14 cellular contexts compared by ENCODE assay signal in the genomic region with DNA sequence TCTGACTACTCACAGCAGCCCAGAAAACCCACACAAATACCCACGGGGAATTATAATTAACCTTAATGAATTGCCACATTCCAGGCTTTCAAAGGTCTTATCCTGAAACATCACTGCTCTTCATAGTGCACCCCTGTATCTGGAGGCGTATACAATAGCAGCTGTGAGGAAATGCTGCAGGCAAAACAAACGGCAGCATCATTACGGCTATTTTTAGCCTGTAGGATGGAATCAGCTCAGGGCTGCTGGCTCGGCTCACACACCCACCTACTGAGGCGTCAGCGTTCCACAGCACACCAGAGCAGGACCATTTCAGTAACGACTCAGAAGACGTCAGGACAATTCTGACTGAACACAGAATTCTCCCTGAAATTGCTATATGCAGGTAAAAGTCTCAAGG.
DNase-seq lines count a peak whose midpoint lies in the region; FAIRE-seq and TF ChIP-seq lines count a peak whose summit lies in the region.
"Had no signal": no experiment of that assay in that cellular context is flagged by ENCODE, and none has a peak within 500 bp of the region (broad histone marks: within the 10 kb centered on the region; RNA-seq: fewer than 3 reads in every experiment).

No MANE protein-coding gene starts in this region.

- POLR2A ChIA-PET in MCF 10A (lab: Yijun Ruan, JAX) = no interaction called here

- CTCF ChIA-PET in MCF 10A (lab: Yijun Ruan, JAX) = no interaction called here

- no peak for TF ChIP-seq POLR2A in breast epithelium (IDR thresholded peaks at IDR 0.05)

- no peaks in the 10 kb centered on the region for H3K4me1 ChIP-seq in breast epithelium
- H3K4me1 ChIP-seq: left lung, transverse colon had no signal

- no peaks in the 10 kb centered on the region for H3K36me3 Mint-ChIP-seq in MCF 10A (ENCODE audit: insufficient read depth, unreplicated experiment)

- H3K36me3 ChIP-seq in breast epithelium = no peaks in the 10 kb centered on the region
- H3K36me3 ChIP-seq: left lung, transverse colon had no signal

- no peak overlapping the region for H3K27ac ChIP-seq in breast epithelium
- H3K27ac ChIP-seq: left lung had no signal

- peaks cover 6% of the 10 kb centered on the region for H3K4me1 Mint-ChIP-seq in MCF 10A (ENCODE audit: insufficient read depth, unreplicated experiment)

- no peak overlapping the region for H3K4me3 Mint-ChIP-seq in MCF 10A (ENCODE audit: unreplicated experiment)
- H3K4me3 Mint-ChIP-seq: activated T-cell treated with anti-CD3 and anti-CD28 coated beads, Interleukin-2, amount 50 U/mL, for 72 hours had no signal

- H3K27ac Mint-ChIP-seq in MCF 10A (ENCODE audit: low read depth, unreplicated experiment) = no peak overlapping the region
- H3K27ac Mint-ChIP-seq: activated T-cell treated with anti-CD3 and anti-CD28 coated beads, Interleukin-2, amount 50 U/mL, for 72 hours had no signal

- TF ChIP-seq CTCF in MCF 10A (IDR thresholded peaks at IDR 0.05; ENCODE audit: unreplicated experiment) (no peak), breast epithelium (IDR thresholded peaks at IDR 0.05) (no peak), WI38 (IDR thresholded peaks at IDR 0.05; ENCODE audit: low read depth, low read length) (no peak)

- H3K9me3 Mint-ChIP-seq in MCF 10A (ENCODE audit: unreplicated experiment) = no peaks in the 10 kb centered on the region

- FAIRE-seq in urothelium cell line (lab: Jason Lieb, UNC) = peak; percentile 90
- FAIRE-seq: GM12878 had no signal

- DNase-seq in MCF 10A (ENCODE audit: unreplicated experiment) (peak; percentile 22), breast epithelium (ENCODE audit: low spot score in 2 of 2) (no peak), kidney tubule cell (ENCODE audit: low spot score) (peak; percentile 2), urothelium cell line (ENCODE audit: low spot score) (peak; percentile 48), NCI-H524 (lab: John Stamatoyannopoulos, UW) (no peak), NOMO-1 treated with dmso at 0.1 percent for 144 hours (lab: John Stamatoyannopoulos, UW; ENCODE audit: unreplicated experiment) (no peak)
- DNase-seq in stimulated activated CD8-positive, alpha-beta memory T cell treated with anti-CD3 and anti-CD28 coated beads, Interleukin-4, amount 100 ng/mL, for 48 hours = no peak
- DNase-seq: ACHN; activated CD4-positive, alpha-beta T cell treated with anti-CD3 and anti-CD28 coated beads for 48 hours; activated T-cell treated with anti-CD3 and anti-CD28 coated beads, Interleukin-2, amount 50 U/mL, for 72 hours; left lung; transverse colon had no signal

- no peaks in the 10 kb centered on the region for H3K9me3 ChIP-seq in breast epithelium
- H3K9me3 ChIP-seq: left lung, transverse colon had no signal

- H3K27me3 ChIP-seq in breast epithelium = no peaks in the 10 kb centered on the region
- H3K27me3 ChIP-seq: left lung, transverse colon had no signal

- intact Hi-C loops in MCF 10A (cut with micrococcal nuclease) = no loop called here
- intact Hi-C loops in breast epithelium (cut with DNase I; ENCODE audit: low total_unique reads) = no loop called here

- no peaks in the 10 kb centered on the region for H3K27me3 Mint-ChIP-seq in MCF 10A (ENCODE audit: insufficient read depth, unreplicated experiment)

- BruUV-seq in MCF 10A (replicated peaks; lab: Mats Ljungman, UMichigan) = no TSS peak

- H3K4me3 ChIP-seq in breast epithelium (no peak overlapping the region), WI38 (ENCODE audit: low read depth, low read length) (0 out of 2 replicates have a peak overlapping the region, but pooled peaks have one; percentile 12)
- H3K4me3 ChIP-seq: GM12878, left lung, transverse colon had no signal

Comparison
In these comparisons a context has a peak if more than half of its experiments do, and no peak if none do; other contexts are left out.
1. DNase-seq: peak in MCF 10A (single experiment), kidney tubule cell (single experiment) and urothelium cell line (single experiment); none in breast epithelium (0 of 2), stimulated activated CD8-positive, alpha-beta memory T cell treated with anti-CD3 and anti-CD28 coated beads, Interleukin-4, amount 100 ng/mL, for 48 hours (single experiment), NCI-H524 (0 of 2) and NOMO-1 treated with dmso at 0.1 percent for 144 hours (single experiment).